In genomic region chrX:49840679-49841078, GRCh38 we compare ENCODE assay signal across 9 cellular contexts. TPM values are rescaled to one million over a fixed set of nuclear protein-coding genes. Genes with fewer than 3 reads are reported as not detected.
DNase-seq lines count a peak whose midpoint lies in the region; ATAC-seq and TF ChIP-seq lines count a peak whose summit lies in the region.
"Had no signal": no experiment of that assay in that cellular context is flagged by ENCODE, and none has a peak within 500 bp of the region (broad histone marks: within the 10 kb centered on the region; RNA-seq: fewer than 3 reads in every experiment).

No MANE protein-coding gene starts in this region.

- peak; percentile 57 for TF ChIP-seq CTCF in neural progenitor cell (IDR thresholded peaks at IDR 0.05)

- DNase-seq in EH (ENCODE audit: low read depth) (peak; percentile 65), NCI-H524 (lab: John Stamatoyannopoulos, UW) (peak; percentile 81 to 88), fibroblast of peridontal ligament (ENCODE audit: extremely low read depth) (peak; percentile 12), neural progenitor cell (ENCODE audit: low spot score) (peak; percentile 84)
- peak in 2 of 3 experiments; percentile 9 to 10 for DNase-seq in activated CD8-positive, alpha-beta memory T cell treated with anti-CD3 and anti-CD28 coated beads for 48 hours (ENCODE audit: low read depth in 2 of 3, low spot score in 2 of 3)

- H3K27me3 Mint-ChIP-seq in neural progenitor cell (ENCODE audit: insufficient read depth, low read depth): peaks cover 4% of the 10 kb centered on the region

- H2AFZ ChIP-seq in neural progenitor cell (replicated peaks): no peak overlapping the region

- no peaks in the 10 kb centered on the region for H4K20me1 ChIP-seq in neural progenitor cell (ENCODE audit: low read depth)

- H3K36me3 Mint-ChIP-seq in neural progenitor cell: no peaks in the 10 kb centered on the region

- H3K9me3 Mint-ChIP-seq in neural progenitor cell: no peaks in the 10 kb centered on the region

- no peaks in the 10 kb centered on the region for H3F3A ChIP-seq in neural progenitor cell (ENCODE audit: low read depth)

- peaks cover 42% of the 10 kb centered on the region for H3K4me1 Mint-ChIP-seq in neural progenitor cell

- H3K9ac ChIP-seq in neural progenitor cell: no peak overlapping the region

- H3K27ac Mint-ChIP-seq in neural progenitor cell: peak overlapping the region; percentile 97

- H3K27ac ChIP-seq in neural progenitor cell: no peak overlapping the region

- peak; percentile 74 for ATAC-seq in HG03354 (IDR thresholded peaks at IDR 0.05; ENCODE audit: poor library complexity, severe bottlenecking, unreplicated experiment)
- no peak for ATAC-seq in HG02678 (IDR thresholded peaks at IDR 0.05; ENCODE audit: unreplicated experiment)
- no peak for ATAC-seq in HG03378 (IDR thresholded peaks at IDR 0.05; ENCODE audit: unreplicated experiment)

- no peak overlapping the region for H3K4me3 Mint-ChIP-seq in neural progenitor cell

- no peak overlapping the region for H3K4me2 ChIP-seq in neural progenitor cell

- H3K4me1 ChIP-seq in neural progenitor cell: no peaks in the 10 kb centered on the region

- no peaks in the 10 kb centered on the region for H3K9me3 ChIP-seq in neural progenitor cell (ENCODE audit: low read depth)

- H3K27me3 ChIP-seq in neural progenitor cell: no peaks in the 10 kb centered on the region

- H3K4me3 ChIP-seq in neural progenitor cell: no peak overlapping the region

- H3K79me2 ChIP-seq in neural progenitor cell (ENCODE audit: low read depth): no peaks in the 10 kb centered on the region

- H3K36me3 ChIP-seq in neural progenitor cell: no peaks in the 10 kb centered on the region

RNA-seq across cellular contexts. Expression of gene PAGE4, which starts 11.6 kb away (rescaled TPM):
- not detected in 2 replicates for total RNA-seq in neural progenitor cell (ENCODE audit: low replicate concordance)
- total RNA-seq: T-helper 2 cell treated with Interferon-gamma antibody and Interleukin-4, amounts not matched to agents 100 ng/mL and 5 ng/mL, for 36 hours had no signal

RNA-seq across cellular contexts. Expression of gene USP27X, which starts 38.6 kb away (rescaled TPM):
- total RNA-seq in neural progenitor cell (ENCODE audit: low replicate concordance): 4.2 and 5.5 TPM in 2 replicates

Comparison
In these comparisons a context has a peak if more than half of its experiments do, and no peak if none do; other contexts are left out.
1. DNase-seq: peak in every context shown above with its lines; median percentile 84 in NCI-H524; 84 in neural progenitor cell; 65 in EH; 12 in fibroblast of peridontal ligament; 10 in activated CD8-positive, alpha-beta memory T cell treated with anti-CD3 and anti-CD28 coated beads for 48 hours.